Comparison of ENCODE assay signal across 12 cellular contexts in genomic region chr11:17735823-17736772, GRCh38. TPM values are rescaled to one million over a fixed set of nuclear protein-coding genes. Genes with fewer than 3 reads are reported as not detected.
DNase-seq lines count a peak whose midpoint lies in the region; ATAC-seq, FAIRE-seq and TF ChIP-seq lines count a peak whose summit lies in the region.
"Had no signal": no experiment of that assay in that cellular context is flagged by ENCODE, and none has a peak within 500 bp of the region (broad histone marks: within the 10 kb centered on the region; RNA-seq: fewer than 3 reads in every experiment).

No MANE protein-coding gene starts in this region.

- H3K9ac ChIP-seq in endothelial cell of umbilical vein (replicated peaks; ENCODE audit: extremely low read depth, insufficient read depth, low read length), result no peak overlapping the region

- TF ChIP-seq CTCF in HFFc6 (IDR thresholded peaks at IDR 0.05) (peak; percentile 58), endothelial cell of umbilical vein (IDR thresholded peaks at IDR 0.05; ENCODE audit: extremely low read depth in 1 of 2, insufficient read depth in 1 of 2, low read depth in 1 of 2, low read length in 2 of 2) (peak; percentile 22 to 41)

- H3K4me1 Mint-ChIP-seq in HFFc6 (ENCODE audit: low read depth), result no peaks in the 10 kb centered on the region

- CTCF ChIA-PET in endothelial cell of umbilical vein (lab: Charles Lee), result interaction anchor here (0.9 to 7.5 kb wide), 4 partner anchors 85 to 296 kb away, joined by 3 to 593 read pairs (median 4); no protein-coding TSS in a partner anchor

- peak; percentile 38 for DNase-seq in NCI-H1436 (lab: John Stamatoyannopoulos, UW)
- DNase-seq in NCI-H1436 treated with DMSO at 0.1 percent for 48 hours (lab: John Stamatoyannopoulos, UW), result no peak
- DNase-seq in HFFc6, result no peak
- DNase-seq in endothelial cell of umbilical vein (ENCODE audit: low read depth, low spot score), result no peak
- DNase-seq in retina, result peak; percentile 80
- DNase-seq in T-helper 1 cell, result no peak
- DNase-seq in NCI-H226, result no peak
- DNase-seq: lower lobe of right lung had no signal

- no peaks in the 10 kb centered on the region for H3K36me3 ChIP-seq in endothelial cell of umbilical vein (ENCODE audit: control insufficient read depth in 2 of 2, extremely low read depth in 1 of 2, insufficient read depth in 2 of 2, low read length in 2 of 2)
- H3K36me3 ChIP-seq: lower lobe of right lung, tibial artery had no signal

- H4K20me1 ChIP-seq in endothelial cell of umbilical vein (replicated peaks; ENCODE audit: control insufficient read depth, extremely low read depth, insufficient read depth, low read length), result no peaks in the 10 kb centered on the region

- H3K27ac ChIP-seq in endothelial cell of umbilical vein (ENCODE audit: insufficient read depth, low read depth, low read length), result no peak overlapping the region
- H3K27ac ChIP-seq: epithelial cell of prostate, lower lobe of right lung, tibial artery had no signal

- peaks cover 7% of the 10 kb centered on the region for H3K4me1 ChIP-seq in endothelial cell of umbilical vein (ENCODE audit: control insufficient read depth, extremely low read depth, insufficient read depth, low read length)

- no peak for FAIRE-seq in endothelial cell of umbilical vein (lab: Jason Lieb, UNC)

- POLR2A ChIA-PET in endothelial cell of umbilical vein (lab: Charles Lee), result no interaction called here

- H3K36me3 Mint-ChIP-seq in HFFc6 (ENCODE audit: low read depth), result no peaks in the 10 kb centered on the region

- BruUV-seq in endothelial cell of umbilical vein (replicated peaks; lab: Mats Ljungman, UMichigan), result no TSS peak

- no peak for ATAC-seq in GM19452 (IDR thresholded peaks at IDR 0.05; ENCODE audit: unreplicated experiment)

- H3K4me2 ChIP-seq in endothelial cell of umbilical vein (ENCODE audit: insufficient read depth, low read length), result no peak overlapping the region

- no peaks in the 10 kb centered on the region for H3K79me2 ChIP-seq in endothelial cell of umbilical vein (ENCODE audit: control insufficient read depth, insufficient read depth, low read length)

- no peaks in the 10 kb centered on the region for H3K9me3 ChIP-seq in endothelial cell of umbilical vein (replicated peaks; ENCODE audit: control insufficient read depth, insufficient read depth, low read length)
- H3K9me3 ChIP-seq: lower lobe of right lung, tibial artery had no signal

- dilution Hi-C loops in endothelial cell of umbilical vein (cut with MboI; ENCODE audit: extremely low pct_ligation_motif_present, low sequenced_read_pairs), result no loop called here

- no peak overlapping the region for H2AFZ ChIP-seq in endothelial cell of umbilical vein (ENCODE audit: low read depth, low read length)

- no peaks in the 10 kb centered on the region for H3K9me3 Mint-ChIP-seq in HFFc6
- H3K9me3 Mint-ChIP-seq: T-helper 1 cell treated with Interleukin-12 subunit alpha and Interleukin-12 subunit beta and Interleukin-4 antibody, amounts not matched to agents 30 μg/mL and 1 μg/mL, for 36 hours had no signal

- no peak overlapping the region for H3K27ac Mint-ChIP-seq in HFFc6
- H3K27ac Mint-ChIP-seq: T-helper 1 cell treated with Interleukin-12 subunit alpha and Interleukin-12 subunit beta and Interleukin-4 antibody, amounts not matched to agents 30 μg/mL and 1 μg/mL, for 36 hours had no signal

- H3K4me3 ChIP-seq in endothelial cell of umbilical vein (replicated peaks in 1 of 3; ENCODE audit: insufficient read depth in 1 of 3, low read depth in 1 of 3, low read length in 3 of 3), result no peak overlapping the region

- intact Hi-C loops in endothelial cell of umbilical vein (cut with micrococcal nuclease), result loop anchor here (5.0 to 10.0 kb wide), 2 partner anchors 244 to 369 kb away; partner anchors contain the start of gene SAAL1

- H3K9me1 ChIP-seq in endothelial cell of umbilical vein (replicated peaks; ENCODE audit: control insufficient read depth, extremely low read depth, insufficient read depth, low read length), result no peaks in the 10 kb centered on the region

- H3K4me3 Mint-ChIP-seq in HFFc6, result no peak overlapping the region
- H3K4me3 Mint-ChIP-seq: T-helper 1 cell treated with Interleukin-12 subunit alpha and Interleukin-12 subunit beta and Interleukin-4 antibody, amounts not matched to agents 30 μg/mL and 1 μg/mL, for 36 hours had no signal

- TF ChIP-seq POLR2A in endothelial cell of umbilical vein (IDR thresholded peaks at IDR 0.05; ENCODE audit: low read depth, low read length), result no peak

- peaks cover 55 to 58% of the 10 kb centered on the region in 2 experiments for H3K27me3 ChIP-seq in endothelial cell of umbilical vein (ENCODE audit: control insufficient read depth in 2 of 2, insufficient read depth in 2 of 2, low read length in 2 of 2)

- H3K27me3 Mint-ChIP-seq in HFFc6 (ENCODE audit: insufficient read depth), result peaks cover 25% of the 10 kb centered on the region

TF ChIP-seq in endothelial cell of umbilical vein, 7 proteins besides CTCF, POLR2A, EP300 and RAD21:
- TF ChIP-seq MAX (IDR thresholded peaks at IDR 0.05; ENCODE audit: insufficient read depth, insufficient read length) (no peak), EZH2 (IDR thresholded peaks at IDR 0.05; ENCODE audit: borderline replicate concordance, low read depth, low read length, severe bottlenecking) (peak; percentile 74), FOS (IDR thresholded peaks at IDR 0.05; ENCODE audit: borderline replicate concordance, insufficient read depth, low read length) (no peak)

RNA-seq across cellular contexts. Expression of gene KCNC1, which starts 1.5 kb away (rescaled TPM):
- total RNA-seq in HFFc6 (2021; fragmentation: NEBNext Ultra II Directional; extraction: Animal tissue kit (Norgen Biotek cat#: 25700)), result not detected
- not detected in 2 replicates for total RNA-seq in endothelial cell of umbilical vein
- polyA plus RNA-seq in endothelial cell of umbilical vein, result not detected in 2 replicates
- not detected in 2 replicates for polyA plus RNA-seq in endothelial cell of umbilical vein (2011; cell fraction: cytosol; rRNA removed)
- polyA plus RNA-seq in endothelial cell of umbilical vein (2011; cell fraction: nucleus; rRNA removed), result not detected in 2 replicates
- 0.09 TPM in 1 of 2 replicates, not detected in the other for polyA plus RNA-seq in endothelial cell of umbilical vein (2012)
- not detected in 2 replicates for polyA minus RNA-seq in endothelial cell of umbilical vein
- polyA minus RNA-seq in endothelial cell of umbilical vein (2011; cell fraction: cytosol; rRNA and poly(A)+ RNA removed), result not detected
- polyA minus RNA-seq in endothelial cell of umbilical vein (2011; cell fraction: nucleus; rRNA and poly(A)+ RNA removed), result not detected in 2 replicates
- total RNA-seq: lower lobe of right lung had no signal

RNA-seq across cellular contexts. Expression of gene MYOD1, which starts 16.7 kb away (rescaled TPM):
- not detected for total RNA-seq in HFFc6 (2021; fragmentation: NEBNext Ultra II Directional; extraction: Animal tissue kit (Norgen Biotek cat#: 25700))
- total RNA-seq in endothelial cell of umbilical vein, result not detected in 2 replicates
- polyA plus RNA-seq in endothelial cell of umbilical vein, result not detected in 2 replicates
- polyA plus RNA-seq in endothelial cell of umbilical vein (2011; cell fraction: cytosol; rRNA removed), result not detected in 2 replicates
- not detected in 2 replicates for polyA plus RNA-seq in endothelial cell of umbilical vein (2011; cell fraction: nucleus; rRNA removed)
- polyA plus RNA-seq in endothelial cell of umbilical vein (2012), result not detected in 2 replicates
- polyA minus RNA-seq in endothelial cell of umbilical vein, result not detected in 2 replicates
- not detected for polyA minus RNA-seq in endothelial cell of umbilical vein (2011; cell fraction: cytosol; rRNA and poly(A)+ RNA removed)
- not detected in 2 replicates for polyA minus RNA-seq in endothelial cell of umbilical vein (2011; cell fraction: nucleus; rRNA and poly(A)+ RNA removed)
- total RNA-seq: lower lobe of right lung had no signal

Comparison
In these comparisons a context has a peak if more than half of its experiments do, and no peak if none do; other contexts are left out.
1. DNase-seq: peak in NCI-H1436 (single experiment) and retina (single experiment); none in NCI-H1436 treated with DMSO at 0.1 percent for 48 hours (single experiment), HFFc6 (single experiment), endothelial cell of umbilical vein (single experiment), T-helper 1 cell (0 of 5) and NCI-H226 (single experiment).